16 cellular contexts compared by ENCODE assay signal in genomic region chr5:122110990-122111389, GRCh38. TPM values are rescaled to one million over a fixed set of nuclear protein-coding genes. Genes with fewer than 3 reads are reported as not detected.
"Had no signal": no experiment of that assay in that cellular context is flagged by ENCODE, and none has a peak within 500 bp of the region (broad histone marks: within the 10 kb centered on the region; RNA-seq: fewer than 3 reads in every experiment).

No MANE protein-coding gene starts in this region.

- FAIRE-seq: islet of Langerhans, TTC549 had no signal

- DNase-seq: activated B cell treated with CpG ODN at 0.5 μM for 24 hours; activated CD4-positive, alpha-beta T cell treated with anti-CD3 and anti-CD28 coated beads for 48 hours; activated CD8-positive, alpha-beta T cell treated with anti-CD3 and anti-CD28 coated beads for 36 hours; activated effector memory CD4-positive, alpha-beta T cell treated with Interleukin-2 at 50 U/mL for 16 hours; activated T-cell treated with anti-CD3 and anti-CD28 coated beads, Interleukin-2, amount 50 U/mL, for 4 hours; caudate nucleus; colonic mucosa; naive thymus-derived CD4-positive, alpha-beta T cell; posterior cingulate gyrus; right cardiac atrium; spleen; upper lobe of left lung had no signal

- H3K27ac ChIP-seq: colonic mucosa, spleen, upper lobe of left lung had no signal

- H3K36me3 ChIP-seq: colonic mucosa, spleen, upper lobe of left lung had no signal

- H3K9me3 ChIP-seq: colonic mucosa, spleen, upper lobe of left lung had no signal

- ATAC-seq: activated CD8-positive, alpha-beta T cell treated with anti-CD3 and anti-CD28 coated beads for 36 hours; activated T-cell treated with anti-CD3 and anti-CD28 coated beads, Interleukin-2, amount 50 U/mL, for 4 hours; naive thymus-derived CD4-positive, alpha-beta T cell; right cardiac atrium had no signal

- H3K27me3 ChIP-seq: colonic mucosa, spleen, upper lobe of left lung had no signal

- H3K4me1 ChIP-seq: colonic mucosa, upper lobe of left lung had no signal

- H3K4me3 ChIP-seq: colonic mucosa, lung, spleen, upper lobe of left lung had no signal

RNA-seq across cellular contexts. Expression of gene ZNF474, which starts 18.4 kb away (rescaled TPM):
- total RNA-seq: activated B cell treated with CpG ODN at 0.5 μM for 24 hours; activated CD8-positive, alpha-beta T cell treated with anti-CD3 and anti-CD28 coated beads for 36 hours had no signal
- polyA plus RNA-seq: right cardiac atrium had no signal

RNA-seq across cellular contexts. Expression of gene LOX, which starts 32.9 kb away (rescaled TPM):
- total RNA-seq: activated B cell treated with CpG ODN at 0.5 μM for 24 hours; activated CD8-positive, alpha-beta T cell treated with anti-CD3 and anti-CD28 coated beads for 36 hours; naive thymus-derived CD4-positive, alpha-beta T cell; T-helper 2 cell treated with Interferon-gamma antibody and Interleukin-4, amounts not matched to agents 100 ng/mL and 5 ng/mL, for 36 hours had no signal
